8 cellular contexts compared by ENCODE assay signal in genomic region chr4:142846729-142847606, GRCh38. TPM values are rescaled to one million over a fixed set of nuclear protein-coding genes. Genes with fewer than 3 reads are reported as not detected.
A peak's percentile ranks its signal among the peaks of the same experiment; 100 is the strongest.
DNase-seq lines count a peak whose midpoint lies in the region; ATAC-seq lines count a peak whose summit lies in the region.

No MANE protein-coding gene starts in this region.

- peak overlapping the region in 1 of 3 donors; percentile 79 for H3K27ac Mint-ChIP-seq in CD4-positive, CD25-positive, alpha-beta regulatory T cell

- peaks cover 0 to 26% (median 13%) of the 10 kb centered on the region in 4 donors for H3K4me1 Mint-ChIP-seq in CD4-positive, CD25-positive, alpha-beta regulatory T cell

- H3K27me3 ChIP-seq in CD4-positive, CD25-positive, alpha-beta regulatory T cell (ENCODE audit: control insufficient read depth, insufficient read depth, low read length), result peaks cover 14% of the 10 kb centered on the region
- peaks cover 30% of the 10 kb centered on the region for H3K27me3 ChIP-seq in mucosa of stomach (ENCODE audit: control insufficient read depth, insufficient read depth, low read length)

- no peaks in the 10 kb centered on the region for H3K9me3 ChIP-seq in CD4-positive, CD25-positive, alpha-beta regulatory T cell (ENCODE audit: control insufficient read depth in 2 of 2, low read length in 2 of 2)
- no peaks in the 10 kb centered on the region for H3K9me3 ChIP-seq in mucosa of stomach (ENCODE audit: control insufficient read depth, low read length)

- peak overlapping the region; percentile 75 for H3K4me3 ChIP-seq in CD4-positive, CD25-positive, alpha-beta regulatory T cell (ENCODE audit: low read depth, low read length)
- peak overlapping the region; percentile 28 for H3K4me3 ChIP-seq in mucosa of stomach (ENCODE audit: low read length)

- DNase-seq in CD4-positive, CD25-positive, alpha-beta regulatory T cell, result peak; percentile 59 to 81 (median 72)
- DNase-seq in NCI-H2107 (lab: John Stamatoyannopoulos, UW), result peak; percentile 12
- peak; percentile 12 to 57 for DNase-seq in activated CD8-positive, alpha-beta memory T cell treated with anti-CD3 and anti-CD28 coated beads for 1 hour (ENCODE audit: extremely low read depth in 1 of 2, low read depth in 1 of 2)
- peak; percentile 38 for DNase-seq in effector CD8-positive, alpha-beta T cell (lab: John Stamatoyannopoulos, UW)
- DNase-seq in stimulated activated CD8-positive, alpha-beta memory T cell treated with anti-CD3 and anti-CD28 coated beads, Interleukin-7, amount 100 ng/mL, for 24 hours (ENCODE audit: low read depth), result peak; percentile 31

- H3K27ac ChIP-seq in CD4-positive, CD25-positive, alpha-beta regulatory T cell (ENCODE audit: insufficient read depth, low read length, poor library complexity, severe bottlenecking), result no peak overlapping the region

- H3K9ac ChIP-seq in mucosa of stomach (ENCODE audit: low read length), result peak overlapping the region; percentile 48

- H3K4me3 Mint-ChIP-seq in CD4-positive, CD25-positive, alpha-beta regulatory T cell, result peak overlapping the region; percentile 70 to 92 (median 90)

- H3K9me3 Mint-ChIP-seq in CD4-positive, CD25-positive, alpha-beta regulatory T cell, result no peaks in the 10 kb centered on the region

- ATAC-seq in CD4-positive, CD25-positive, alpha-beta regulatory T cell (ENCODE audit: low read depth in 2 of 2), result peak; percentile 83
- ATAC-seq in GM21723 (IDR thresholded peaks at IDR 0.05; ENCODE audit: unreplicated experiment), result peak; percentile 59
- ATAC-seq in HG03571 (IDR thresholded peaks at IDR 0.05; ENCODE audit: unreplicated experiment), result no peak

- no peaks in the 10 kb centered on the region for H3K36me3 ChIP-seq in CD4-positive, CD25-positive, alpha-beta regulatory T cell (ENCODE audit: control insufficient read depth, insufficient read depth, low read length)
- no peaks in the 10 kb centered on the region for H3K36me3 ChIP-seq in mucosa of stomach (ENCODE audit: control insufficient read depth, insufficient read depth, low read length)

- peaks cover 62% of the 10 kb centered on the region for H3K27me3 Mint-ChIP-seq in CD4-positive, CD25-positive, alpha-beta regulatory T cell

- H3K36me3 Mint-ChIP-seq in CD4-positive, CD25-positive, alpha-beta regulatory T cell, result no peaks in the 10 kb centered on the region

- peaks cover 21% of the 10 kb centered on the region for H3K4me1 ChIP-seq in CD4-positive, CD25-positive, alpha-beta regulatory T cell (ENCODE audit: control insufficient read depth, insufficient read depth, low read length, poor library complexity, severe bottlenecking)
- peaks cover 13% of the 10 kb centered on the region for H3K4me1 ChIP-seq in mucosa of stomach (ENCODE audit: control insufficient read depth, insufficient read depth, low read length)

RNA-seq across cellular contexts. Expression of gene INPP4B, which starts 0.9 kb away (rescaled TPM):
- total RNA-seq in CD4-positive, CD25-positive, alpha-beta regulatory T cell, result 89.4 TPM
- 10 to 100 TPM; 37.6 to 62.7 (median 42.6) TPM for polyA plus RNA-seq in CD4-positive, CD25-positive, alpha-beta regulatory T cell

Comparison
In these comparisons a context has a peak if more than half of its experiments do, and no peak if none do; other contexts are left out.
1. DNase-seq: peak in every context shown above with its lines; median percentile 72 in CD4-positive, CD25-positive, alpha-beta regulatory T cell; 38 in effector CD8-positive, alpha-beta T cell; 34 in activated CD8-positive, alpha-beta memory T cell treated with anti-CD3 and anti-CD28 coated beads for 1 hour; 31 in stimulated activated CD8-positive, alpha-beta memory T cell treated with anti-CD3 and anti-CD28 coated beads, Interleukin-7, amount 100 ng/mL, for 24 hours; 12 in NCI-H2107.